ENCODE assay signal across 9 cellular contexts in the genomic region with DNA sequence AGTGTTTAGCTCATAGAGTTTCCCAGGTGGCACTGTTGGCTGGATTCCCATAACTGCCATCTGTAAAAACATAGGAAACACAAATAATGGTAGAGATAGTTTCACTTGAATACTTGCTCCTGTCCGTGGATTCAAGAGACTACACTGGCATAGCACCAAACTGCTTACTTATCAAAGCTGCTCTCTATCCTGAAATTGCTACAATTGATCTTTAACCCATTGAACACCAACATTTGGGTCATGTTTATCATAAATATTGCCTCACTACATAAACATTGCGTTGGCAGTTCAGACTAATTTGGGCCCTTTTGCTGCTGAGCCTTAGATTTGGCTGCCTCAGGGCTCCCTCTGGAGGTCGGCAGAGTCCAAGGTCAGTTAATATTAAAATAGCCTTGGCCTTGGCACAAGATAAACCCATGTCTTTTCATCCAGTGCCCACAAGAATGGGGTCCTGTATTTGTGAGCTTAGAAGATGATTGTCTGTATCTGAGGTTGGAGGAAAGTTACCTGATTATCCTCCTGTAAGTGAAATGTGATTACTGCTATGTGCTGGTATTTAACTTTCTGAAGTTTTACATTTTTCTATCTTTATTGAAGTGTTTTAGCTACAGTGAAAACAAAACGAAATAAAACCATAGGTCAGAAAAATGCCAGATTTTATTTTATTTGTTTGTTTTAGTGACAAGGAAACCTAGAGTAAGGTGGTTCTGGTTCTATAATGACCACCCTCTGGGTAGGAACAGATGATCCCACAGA. TPM values are rescaled to one million over a fixed set of nuclear protein-coding genes. Genes with fewer than 3 reads are reported as not detected.
DNase-seq lines count a peak whose midpoint lies in the region; ATAC-seq, FAIRE-seq and TF ChIP-seq lines count a peak whose summit lies in the region.
"Had no signal": no experiment of that assay in that cellular context is flagged by ENCODE, and none has a peak within 500 bp of the region (broad histone marks: within the 10 kb centered on the region; RNA-seq: fewer than 3 reads in every experiment).

No MANE protein-coding gene starts in this region.

- intact Hi-C loops in Right ventricle myocardium superior (cut with DNase I): loop anchor here (5.0 kb wide), 1 partner anchor 38 kb away; no protein-coding TSS in a partner anchor

- TF ChIP-seq CTCF in GM12864 (IDR thresholded peaks at IDR 0.05; ENCODE audit: low read depth, low read length, missing control alignments) (peak; percentile 66), retinal pigment epithelial cell (conservative IDR thresholded peaks at IDR 0.05; ENCODE audit: low read depth, low read length) (peak; percentile 77)

- DNase-seq in GM12864 (ENCODE audit: low read depth) (no peak), NCI-H345 (lab: John Stamatoyannopoulos, UW) (peak; percentile 54), Right ventricle myocardium superior (peak; percentile 64), retinal pigment epithelial cell (ENCODE audit: low read depth) (no peak), islet precursor cell (no peak)
- DNase-seq in activated naive CD4-positive, alpha-beta T cell treated with anti-CD3 and anti-CD28 coated beads, Interleukin-2, amount 50 U/mL, for 16 hours: peak; percentile 17

- peak; percentile 56 for ATAC-seq in HG03108 (IDR thresholded peaks at IDR 0.05; ENCODE audit: unreplicated experiment)
- ATAC-seq in Right ventricle myocardium superior (ENCODE audit: poor library complexity): peak; percentile 83

- FAIRE-seq in A204.1 (lab: Jason Lieb, UNC): peak; percentile 72
- FAIRE-seq: endometrium had no signal

- H3K4me3 ChIP-seq in GM12864 (ENCODE audit: low read depth, low read length) (no peak overlapping the region), retinal pigment epithelial cell (ENCODE audit: low read length) (no peak overlapping the region)

RNA-seq across cellular contexts. Expression of gene RANBP3L, which starts 4.0 kb away (rescaled TPM):
- 0.38 TPM for total RNA-seq in Right ventricle myocardium superior

Comparison
In these comparisons a context has a peak if more than half of its experiments do, and no peak if none do; other contexts are left out.
1. DNase-seq: peak in NCI-H345 (single experiment), activated naive CD4-positive, alpha-beta T cell treated with anti-CD3 and anti-CD28 coated beads, Interleukin-2, amount 50 U/mL, for 16 hours (single experiment) and Right ventricle myocardium superior (single experiment); none in GM12864 (single experiment), retinal pigment epithelial cell (single experiment) and islet precursor cell (single experiment).